ENCODE assay signal across 9 cellular contexts in genomic region chr5:176629853-176630680, GRCh38. TPM values are rescaled to one million over a fixed set of nuclear protein-coding genes. Genes with fewer than 3 reads are reported as not detected.
DNase-seq lines count a peak whose midpoint lies in the region; ATAC-seq, FAIRE-seq and TF ChIP-seq lines count a peak whose summit lies in the region.
"Had no signal": no experiment of that assay in that cellular context is flagged by ENCODE, and none has a peak within 500 bp of the region (broad histone marks: within the 10 kb centered on the region; RNA-seq: fewer than 3 reads in every experiment).

Gene EIF4E1B (plus strand): TSS chr5:176630675. CDS start chr5:176642788, 12,113 bp downstream.
Gene SNCB (minus strand): TSS chr5:176630534. CDS start chr5:176629654, 880 bp downstream.

- no peak within 1 kb of the TSS for H4K8ac ChIP-seq in mesendoderm (ENCODE audit: low read depth, low read length)

- H3K9me3 ChIP-seq in duodenal mucosa (ENCODE audit: control insufficient read depth in 1 of 2, low read length in 2 of 2): no peaks in the 10 kb centered on the region
- H3K9me3 ChIP-seq in stomach smooth muscle (ENCODE audit: control insufficient read depth in 2 of 2, low read length in 2 of 2): no peaks in the 10 kb centered on the region

- H3K27ac ChIP-seq in duodenal mucosa (ENCODE audit: low read depth, low read length) (no peak within 1 kb of the TSS), mesendoderm (ENCODE audit: low read depth, low read length) (no peak within 1 kb of the TSS), stomach smooth muscle (ENCODE audit: low read length) (no peak within 1 kb of the TSS)

- peak within 1 kb of the TSS; percentile 2 for H3K4me3 Mint-ChIP-seq in T-helper 1 cell treated with Interleukin-12 subunit alpha and Interleukin-12 subunit beta and Interleukin-4 antibody, amounts not matched to agents 30 μg/mL and 1 μg/mL, for 36 hours

- H3K36me3 ChIP-seq in duodenal mucosa (ENCODE audit: control insufficient read depth in 1 of 2, insufficient read depth in 2 of 2, low read length in 2 of 2) (no peaks in the 10 kb centered on the region), mesendoderm (ENCODE audit: control insufficient read depth, insufficient read depth, low read length) (no peaks in the 10 kb centered on the region), stomach smooth muscle (ENCODE audit: control insufficient read depth in 2 of 2, insufficient read depth in 2 of 2, low read length in 2 of 2) (no peaks in the 10 kb centered on the region)

- peak; percentile 77 for ATAC-seq in HG03103 (IDR thresholded peaks at IDR 0.05; ENCODE audit: low read depth, unreplicated experiment)

- no peak for TF ChIP-seq POLR2A in GM12891 (IDR thresholded peaks at IDR 0.05; ENCODE audit: low read depth, low read length)

- no peak within 1 kb of the TSS for H2BK5ac ChIP-seq in mesendoderm (ENCODE audit: low read length)

- WGBS in mesendoderm (ENCODE audit: extremely low coverage, insufficient coverage, low lambda C conversion rate): no CpG with 5 or more reads among the region's 94 CpGs

- no peaks in the 10 kb centered on the region for H3K79me2 ChIP-seq in mesendoderm (ENCODE audit: control insufficient read depth, insufficient read depth, low read length)

- peaks cover 4 to 14% of the 10 kb centered on the region in 2 donors for H3K4me1 ChIP-seq in duodenal mucosa (ENCODE audit: control insufficient read depth in 1 of 2, insufficient read depth in 2 of 2, low read length in 2 of 2)
- H3K4me1 ChIP-seq in mesendoderm (ENCODE audit: control insufficient read depth, low read depth, low read length): peaks cover 5% of the 10 kb centered on the region
- H3K4me1 ChIP-seq in stomach smooth muscle (ENCODE audit: control insufficient read depth, insufficient read depth, low read length): peaks cover 17% of the 10 kb centered on the region

- H3K9ac ChIP-seq in duodenal mucosa (ENCODE audit: low read depth in 1 of 2, low read length in 2 of 2): no peak within 1 kb of the TSS
- peak within 1 kb of the TSS; percentile 68 for H3K9ac ChIP-seq in mesendoderm (ENCODE audit: low read length)
- H3K9ac ChIP-seq in stomach smooth muscle (ENCODE audit: low read length in 2 of 2): no peak within 1 kb of the TSS

- peak; percentile 13 for FAIRE-seq in GM12891 (lab: Jason Lieb, UNC)

- H3K27me3 ChIP-seq in duodenal mucosa (ENCODE audit: control insufficient read depth in 1 of 2, insufficient read depth in 2 of 2, low read length in 2 of 2): peaks cover 63 to 73% of the 10 kb centered on the region in 2 donors
- peaks cover 8% of the 10 kb centered on the region for H3K27me3 ChIP-seq in mesendoderm (ENCODE audit: insufficient read depth, low read length, poor library complexity)
- peaks cover 61 to 70% of the 10 kb centered on the region in 2 donors for H3K27me3 ChIP-seq in stomach smooth muscle (ENCODE audit: control insufficient read depth in 1 of 2, insufficient read depth in 2 of 2, low read length in 2 of 2)

- H2BK15ac ChIP-seq in mesendoderm (replicated peaks; ENCODE audit: low read depth): no peak within 1 kb of the TSS

- peak within 1 kb of the TSS; percentile 78 for H3K56ac ChIP-seq in mesendoderm (ENCODE audit: low read length)

- no peak within 1 kb of the TSS for H2BK120ac ChIP-seq in mesendoderm (ENCODE audit: low read depth, low read length)

- DNase-seq in GM12891 (ENCODE audit: insufficient read length, low spot score) (peak; percentile 84), mesendoderm (peak; percentile 70), 8988T (no peak), H4 (ENCODE audit: low spot score) (no peak)

- no peaks in the 10 kb centered on the region for H3K79me1 ChIP-seq in mesendoderm (ENCODE audit: low read length)

- H3K27me3 Mint-ChIP-seq in T-helper 1 cell treated with Interleukin-12 subunit alpha and Interleukin-12 subunit beta and Interleukin-4 antibody, amounts not matched to agents 30 μg/mL and 1 μg/mL, for 36 hours (ENCODE audit: low read depth): peaks cover 86% of the 10 kb centered on the region

- H2AK5ac ChIP-seq in mesendoderm (ENCODE audit: low read length): no peak within 1 kb of the TSS

- H3K4me2 ChIP-seq in mesendoderm (ENCODE audit: low read length): peak within 1 kb of the TSS; percentile 100

- no peaks in the 10 kb centered on the region for H3K9me3 Mint-ChIP-seq in T-helper 1 cell treated with Interleukin-12 subunit alpha and Interleukin-12 subunit beta and Interleukin-4 antibody, amounts not matched to agents 30 μg/mL and 1 μg/mL, for 36 hours

- no peak within 1 kb of the TSS for H3K18ac ChIP-seq in mesendoderm (ENCODE audit: low read length)

- H3K4ac ChIP-seq in mesendoderm (ENCODE audit: low read depth, low read length): no peak within 1 kb of the TSS

- H4K5ac ChIP-seq in mesendoderm (ENCODE audit: low read length): no peak within 1 kb of the TSS

- no peak within 1 kb of the TSS for H3K23ac ChIP-seq in mesendoderm (ENCODE audit: low read length)

- peaks cover 11% of the 10 kb centered on the region for H3K4me1 Mint-ChIP-seq in T-helper 1 cell treated with Interleukin-12 subunit alpha and Interleukin-12 subunit beta and Interleukin-4 antibody, amounts not matched to agents 30 μg/mL and 1 μg/mL, for 36 hours (ENCODE audit: low read depth)

- H3K27ac Mint-ChIP-seq in T-helper 1 cell treated with Interleukin-12 subunit alpha and Interleukin-12 subunit beta and Interleukin-4 antibody, amounts not matched to agents 30 μg/mL and 1 μg/mL, for 36 hours: no peak within 1 kb of the TSS

- H3K36me3 Mint-ChIP-seq in T-helper 1 cell treated with Interleukin-12 subunit alpha and Interleukin-12 subunit beta and Interleukin-4 antibody, amounts not matched to agents 30 μg/mL and 1 μg/mL, for 36 hours (ENCODE audit: low read depth): no peaks in the 10 kb centered on the region

- H3K4me3 ChIP-seq in duodenal mucosa (ENCODE audit: low read depth in 1 of 2, low read length in 2 of 2) (peak within 1 kb of the TSS; percentile 24 to 48), mesendoderm (ENCODE audit: low read length) (peak within 1 kb of the TSS; percentile 69), stomach smooth muscle (ENCODE audit: low read length in 2 of 2) (peak within 1 kb of the TSS; percentile 40 to 66)

TF ChIP-seq in GM12891, 5 proteins besides CTCF, POLR2A, EP300 and RAD21:
- no peak for TF ChIP-seq PAX5 (IDR thresholded peaks at IDR 0.05; ENCODE audit: insufficient read depth, low read length, severe bottlenecking)
- TF ChIP-seq SPI1 (IDR thresholded peaks at IDR 0.05; ENCODE audit: low read depth, low read length): no peak
- no peak for TF ChIP-seq POLR2AphosphoS5 (IDR thresholded peaks at IDR 0.05; ENCODE audit: low read depth, low read length)
- no peak for TF ChIP-seq TAF1 (IDR thresholded peaks at IDR 0.05; ENCODE audit: low read depth, low read length)
- no peak for TF ChIP-seq POU2F2 (IDR thresholded peaks at IDR 0.05; ENCODE audit: low read depth, low read length)

RNA-seq across cellular contexts. Expression of gene EIF4E1B, which starts in this region (rescaled TPM):
- polyA plus RNA-seq in GM12891 (2012; ENCODE audit: low read depth, missing spikeins): not detected
- polyA plus RNA-seq in mesendoderm (2013, experiment 1 of 2): 0.17 TPM
- 0.11 TPM for polyA plus RNA-seq in mesendoderm (2013, experiment 2 of 2)
- not detected in 2 replicates for total RNA-seq in H4 (2014; rRNA removed; shearing (Covaris generic))
- total RNA-seq: subcutaneous adipose tissue had no signal

RNA-seq across cellular contexts. Expression of gene SNCB, which starts in this region (rescaled TPM):
- polyA plus RNA-seq in GM12891 (2012; ENCODE audit: low read depth, missing spikeins): 0.06 TPM
- 1.0 TPM for polyA plus RNA-seq in mesendoderm (2013, experiment 1 of 2)
- polyA plus RNA-seq in mesendoderm (2013, experiment 2 of 2): 1.4 TPM
- total RNA-seq in H4 (2014; rRNA removed; shearing (Covaris generic)): 0.48 TPM in 1 of 2 replicates, not detected in the other
- total RNA-seq: subcutaneous adipose tissue had no signal

Comparison
In these comparisons a context has a peak if more than half of its experiments do, and no peak if none do; other contexts are left out.
1. DNase-seq: peak in GM12891 (single experiment) and mesendoderm (single experiment); none in 8988T (single experiment) and H4 (single experiment).
2. Peak in every context shown above with its lines, with median percentiles within 50 percentile points of each other: H3K4me3 ChIP-seq.